Comparison of ENCODE assay signal across 1 cellular context in genomic region chr5:67043789-67044511, GRCh38.
TF ChIP-seq lines count a peak whose summit lies in the region.

No MANE protein-coding gene starts in this region.

TF ChIP-seq in liver, 16 proteins besides CTCF, POLR2A, EP300 and RAD21 (continued from another document):
- TF ChIP-seq REST (IDR thresholded peaks at IDR 0.05), result peak; percentile 13
- TF ChIP-seq TAF1 (conservative IDR thresholded peaks at IDR 0.05), result no peak
- TF ChIP-seq RXRA (IDR thresholded peaks at IDR 0.05), result peak; percentile 84 to 88
- TF ChIP-seq HNF4G (IDR thresholded peaks at IDR 0.05), result no peak
- TF ChIP-seq HNF4A (conservative IDR thresholded peaks at IDR 0.05), result peak; percentile 53 to 69
- TF ChIP-seq MAX (IDR thresholded peaks at IDR 0.05), result peak; percentile 55
- TF ChIP-seq ATF3 (IDR thresholded peaks at IDR 0.05), result no peak
